Comparison of ENCODE assay signal across 1 cellular context in the genomic region with DNA sequence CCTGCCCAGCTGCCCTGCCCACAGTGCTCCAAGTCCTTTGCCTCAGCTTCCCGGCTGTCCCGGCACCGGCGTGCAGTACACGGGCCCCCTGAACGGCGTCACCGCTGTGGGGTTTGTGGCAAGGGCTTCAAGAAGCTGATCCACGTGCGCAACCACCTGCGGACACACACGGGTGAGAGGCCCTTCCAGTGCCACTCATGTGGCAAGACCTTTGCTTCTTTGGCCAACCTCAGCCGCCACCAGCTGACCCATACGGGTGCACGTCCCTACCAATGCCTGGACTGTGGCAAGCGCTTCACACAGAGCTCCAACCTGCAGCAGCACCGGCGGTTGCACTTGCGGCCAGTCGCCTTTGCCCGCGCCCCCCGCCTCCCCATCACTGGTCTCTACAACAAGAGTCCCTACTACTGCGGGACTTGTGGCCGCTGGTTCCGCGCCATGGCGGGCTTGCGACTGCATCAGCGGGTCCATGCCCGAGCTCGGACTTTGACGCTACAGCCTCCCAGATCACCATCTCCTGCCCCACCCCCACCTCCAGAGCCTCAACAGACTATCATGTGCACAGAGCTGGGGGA.
TF ChIP-seq lines count a peak whose summit lies in the region.

No MANE protein-coding gene starts in this region.

TF ChIP-seq in IMR-90, 13 proteins besides CTCF, POLR2A, EP300 and RAD21:
- no peak for TF ChIP-seq SMC3 (IDR thresholded peaks at IDR 0.05; ENCODE audit: low read depth, low read length)
- TF ChIP-seq BHLHE40 (IDR thresholded peaks at IDR 0.05; ENCODE audit: low read depth, low read length), result no peak
- TF ChIP-seq RCOR1 (IDR thresholded peaks at IDR 0.05; ENCODE audit: insufficient replicate concordance, low read length), result no peak
- TF ChIP-seq NFE2L2 (IDR thresholded peaks at IDR 0.05; ENCODE audit: low read depth, low read length), result no peak
- TF ChIP-seq FOS (IDR thresholded peaks at IDR 0.05; ENCODE audit: low read depth, low read length), result no peak
- no peak for TF ChIP-seq MAZ (IDR thresholded peaks at IDR 0.05; ENCODE audit: borderline replicate concordance, low read depth, low read length)
- TF ChIP-seq USF2 (IDR thresholded peaks at IDR 0.05; ENCODE audit: low read depth, low read length), result no peak
